29 cellular contexts compared by ENCODE assay signal in the genomic region with DNA sequence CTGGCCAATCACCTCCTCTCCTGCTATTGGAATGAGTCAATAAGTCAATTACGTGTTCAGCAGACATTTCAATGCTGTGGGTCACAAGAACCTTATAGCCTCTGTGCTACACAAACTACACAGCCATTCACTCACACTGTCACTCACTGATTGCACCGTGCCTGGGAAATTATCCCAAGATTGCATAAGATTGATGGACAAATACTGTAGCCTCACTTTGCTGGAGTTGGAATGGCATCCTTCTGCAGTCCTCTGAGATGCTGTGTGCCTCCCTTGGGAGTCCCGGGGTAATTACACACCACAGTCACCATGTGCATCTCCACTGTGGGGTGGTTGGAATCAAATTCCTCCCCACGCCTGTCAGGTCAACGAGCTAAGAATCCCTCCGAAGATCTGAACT.
"Had no signal": no experiment of that assay in that cellular context is flagged by ENCODE, and none has a peak within 500 bp of the region (broad histone marks: within the 10 kb centered on the region; RNA-seq: fewer than 3 reads in every experiment).

No MANE protein-coding gene starts in this region.

- H3K4me1 Mint-ChIP-seq: immature natural killer cell, naive B cell, natural killer cell, nephron progenitor cell, neural progenitor cell had no signal

- H3K27me3 Mint-ChIP-seq: stimulated activated naive CD8-positive, alpha-beta T cell treated with anti-CD3 and anti-CD28 coated beads, Interleukin-15, Interleukin-2, amounts not matched to agents 100 ng/mL and 50 ng/mL, for 24 hours had no signal

- H3K36me3 Mint-ChIP-seq: immature natural killer cell; mesothelial cell of epicardium; naive B cell; natural killer cell; neural progenitor cell; stimulated activated effector memory CD8-positive, alpha-beta T cell treated with anti-CD3 and anti-CD28 coated beads, Interleukin-12 subunit alpha, Interleukin-12 subunit beta, amount 100 ng/mL, for 72 hours had no signal

- H3K36me3 ChIP-seq: left lung, neural progenitor cell, neutrophil, ovary, sigmoid colon, spleen, suprapubic skin, thoracic aorta, tibial artery, upper lobe of right lung had no signal

- H3K4me3 Mint-ChIP-seq: immature natural killer cell; mesothelial cell of epicardium; naive B cell; natural killer cell; nephron progenitor cell; stimulated activated effector memory CD8-positive, alpha-beta T cell treated with anti-CD3 and anti-CD28 coated beads, Interleukin-12 subunit alpha, Interleukin-12 subunit beta, amount 100 ng/mL, for 72 hours; stimulated activated naive CD8-positive, alpha-beta T cell treated with anti-CD3 and anti-CD28 coated beads, Interleukin-15, Interleukin-2, amounts not matched to agents 100 ng/mL and 50 ng/mL, for 24 hours had no signal

- H3K9me3 ChIP-seq: left lung, neutrophil, ovary, sigmoid colon, spleen, suprapubic skin, thoracic aorta, tibial artery, upper lobe of right lung had no signal

- H3K4me3 ChIP-seq: left lung, lung, neural progenitor cell, ovary, sigmoid colon, spleen, suprapubic skin, thoracic aorta, tibial artery, upper lobe of right lung had no signal

- H3K27ac Mint-ChIP-seq: immature natural killer cell; mesothelial cell of epicardium; naive B cell; natural killer cell; nephron progenitor cell; neural progenitor cell; progenitor cell of endocrine pancreas; stimulated activated effector memory CD8-positive, alpha-beta T cell treated with anti-CD3 and anti-CD28 coated beads, Interleukin-12 subunit alpha, Interleukin-12 subunit beta, amount 100 ng/mL, for 72 hours; stimulated activated naive CD8-positive, alpha-beta T cell treated with anti-CD3 and anti-CD28 coated beads, Interleukin-15, Interleukin-2, amounts not matched to agents 100 ng/mL and 50 ng/mL, for 24 hours had no signal

- H3K4me2 ChIP-seq: neural progenitor cell had no signal

- ATAC-seq: left colon; left lung; natural killer cell; right cardiac atrium; stimulated activated effector memory CD8-positive, alpha-beta T cell treated with anti-CD3 and anti-CD28 coated beads, Interleukin-12 subunit alpha, Interleukin-12 subunit beta, amount 100 ng/mL, for 72 hours; upper lobe of right lung had no signal

- H3K9ac ChIP-seq: neural progenitor cell had no signal

- DNase-seq: hypothalamus; immature natural killer cell; kidney; left colon; left lung; mesendoderm; naive B cell; natural killer cell; nephron progenitor cell; occipital lobe; ovary; right cardiac atrium; sigmoid colon; small intestine; spleen; stimulated activated CD4-positive, alpha-beta T cell treated with anti-CD3 and anti-CD28 coated beads, Interleukin-4, amount 100 ng/mL, for 24 hours; stimulated activated naive CD4-positive, alpha-beta T cell; tibial artery; trophoblast cell; upper lobe of right lung had no signal

- H3K27ac ChIP-seq: left lung, neural progenitor cell, neutrophil, ovary, sigmoid colon, spleen, suprapubic skin, thoracic aorta, tibial artery, upper lobe of right lung had no signal

- H3K27me3 ChIP-seq: left lung, neural progenitor cell, neutrophil, ovary, sigmoid colon, spleen, suprapubic skin, tibial artery, upper lobe of right lung had no signal

- H2AFZ ChIP-seq: neural progenitor cell had no signal

- H3K4me1 ChIP-seq: neural progenitor cell, sigmoid colon, spleen, suprapubic skin had no signal

- H3K9me3 Mint-ChIP-seq: immature natural killer cell; mesothelial cell of epicardium; natural killer cell; nephron progenitor cell; neural progenitor cell; stimulated activated naive CD8-positive, alpha-beta T cell treated with anti-CD3 and anti-CD28 coated beads, Interleukin-15, Interleukin-2, amounts not matched to agents 100 ng/mL and 50 ng/mL, for 24 hours had no signal
